Comparison of ENCODE assay signal across 1 cellular context in genomic region chr1:239892602-239893001, GRCh38.
TF ChIP-seq lines count a peak whose summit lies in the region.

No MANE protein-coding gene starts in this region.

TF ChIP-seq in SK-N-SH, 30 proteins besides CTCF, POLR2A, EP300 and RAD21 (continued from another document):
- no peak for TF ChIP-seq ZBTB33 (IDR thresholded peaks at IDR 0.05; ENCODE audit: borderline replicate concordance, low read depth)
- no peak for TF ChIP-seq PBX3 (IDR thresholded peaks at IDR 0.05)
- TF ChIP-seq RFX5 (IDR thresholded peaks at IDR 0.05; ENCODE audit: low read length) = no peak
- no peak for TF ChIP-seq USF2 (IDR thresholded peaks at IDR 0.05; ENCODE audit: borderline replicate concordance, low read depth, low read length)
- no peak for TF ChIP-seq NFIC (IDR thresholded peaks at IDR 0.05; ENCODE audit: borderline replicate concordance)
- TF ChIP-seq REST (IDR thresholded peaks at IDR 0.05; ENCODE audit: low read depth, low read length) = no peak
- TF ChIP-seq IRF3 (IDR thresholded peaks at IDR 0.05; ENCODE audit: low read depth, low read length) = no peak
- no peak for TF ChIP-seq USF1 (IDR thresholded peaks at IDR 0.05; ENCODE audit: borderline replicate concordance, low read depth)
- no peak for TF ChIP-seq TEAD4 (IDR thresholded peaks at IDR 0.05; ENCODE audit: borderline replicate concordance, insufficient read depth)
- no peak for TF ChIP-seq CHD2 (IDR thresholded peaks at IDR 0.05; ENCODE audit: low read length, partially characterized antibody)
- no peak for TF ChIP-seq FOSL2 (IDR thresholded peaks at IDR 0.05; ENCODE audit: borderline replicate concordance, low read depth)
- no peak for TF ChIP-seq SMC3 (IDR thresholded peaks at IDR 0.05; ENCODE audit: low read depth, low read length)
- no peak for TF ChIP-seq GATA2 (CRISPR knock-in tag; IDR thresholded peaks at IDR 0.05)
